In the genomic region with DNA sequence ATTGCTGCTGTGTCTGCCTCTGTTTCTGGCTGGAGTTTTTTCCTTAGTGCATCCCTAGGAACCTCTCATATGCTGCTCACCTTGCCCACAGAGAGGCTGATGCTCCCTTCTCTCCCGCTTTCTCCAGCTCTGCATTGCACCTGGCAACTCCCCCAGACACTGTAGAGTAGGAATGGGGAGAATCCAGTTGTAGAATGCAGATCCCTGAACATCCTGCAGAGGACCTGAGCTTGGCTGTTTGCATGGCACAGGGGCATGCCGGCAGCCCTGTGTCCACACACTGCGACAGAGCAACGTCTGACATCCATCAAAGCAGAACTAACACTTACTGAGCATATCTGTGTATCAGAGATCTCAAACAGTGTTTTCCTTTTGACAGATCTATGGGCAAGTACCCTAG, we compare ENCODE assay signal across 20 cellular contexts.
"Had no signal": no experiment of that assay in that cellular context is flagged by ENCODE, and none has a peak within 500 bp of the region (broad histone marks: within the 10 kb centered on the region; RNA-seq: fewer than 3 reads in every experiment).

No MANE protein-coding gene starts in this region.

- H3K9me3 Mint-ChIP-seq: activated CD4-positive, alpha-beta memory T cell treated with anti-CD3 and anti-CD28 coated beads for 36 hours; activated T-helper 17 cell treated with anti-CD3 and anti-CD28 coated beads, Interleukin-2, amount 50 U/mL, for 72 hours; central memory CD8-positive, alpha-beta T cell had no signal

- H3K27ac ChIP-seq: brain microvascular endothelial cell, colonic mucosa, gastrocnemius medialis, heart left ventricle, ovary, testis, upper lobe of left lung had no signal

- H3K36me3 ChIP-seq: colonic mucosa, ovary had no signal

- FAIRE-seq: endometrium had no signal

- H3K4me1 Mint-ChIP-seq: central memory CD8-positive, alpha-beta T cell had no signal

- H3K4me3 Mint-ChIP-seq: activated CD4-positive, alpha-beta memory T cell treated with anti-CD3 and anti-CD28 coated beads for 36 hours; activated T-helper 17 cell treated with anti-CD3 and anti-CD28 coated beads, Interleukin-2, amount 50 U/mL, for 72 hours; central memory CD8-positive, alpha-beta T cell had no signal

- H3K27me3 ChIP-seq: brain microvascular endothelial cell, colonic mucosa, gastrocnemius medialis, heart left ventricle, ovary, testis, upper lobe of left lung had no signal

- H3K9me3 ChIP-seq: colonic mucosa, gastrocnemius medialis, heart left ventricle, ovary, testis, upper lobe of left lung had no signal

- ATAC-seq: activated T-helper 17 cell treated with anti-CD3 and anti-CD28 coated beads, Interleukin-2, amount 50 U/mL, for 72 hours; gastrocnemius medialis; heart left ventricle; left ventricle myocardium superior; sciatic nerve had no signal

- H3K27me3 Mint-ChIP-seq: activated CD4-positive, alpha-beta memory T cell treated with anti-CD3 and anti-CD28 coated beads for 36 hours; activated T-helper 17 cell treated with anti-CD3 and anti-CD28 coated beads, Interleukin-2, amount 50 U/mL, for 72 hours; central memory CD8-positive, alpha-beta T cell had no signal

- H3K27ac Mint-ChIP-seq: activated CD4-positive, alpha-beta memory T cell treated with anti-CD3 and anti-CD28 coated beads for 36 hours; activated T-helper 17 cell treated with anti-CD3 and anti-CD28 coated beads, Interleukin-2, amount 50 U/mL, for 72 hours had no signal

- H3K4me2 ChIP-seq: smooth muscle cell had no signal

- DNase-seq: activated CD4-positive, alpha-beta memory T cell treated with anti-CD3 and anti-CD28 coated beads for 36 hours; activated CD4-positive, alpha-beta T cell treated with anti-CD3 and anti-CD28 coated beads for 4 hours; activated naive CD4-positive, alpha-beta T cell; activated T-cell treated with anti-CD3 and anti-CD28 coated beads for 4 hours; anterior cingulate cortex; brain microvascular endothelial cell; colonic mucosa; erythroblast; gastrocnemius medialis; heart left ventricle; left ventricle myocardium superior; ovary; stimulated activated CD4-positive, alpha-beta T cell treated with anti-CD3 and anti-CD28 coated beads, Interleukin-4, amount 100 ng/mL, for 1 hour; testis; upper lobe of left lung had no signal

- H3K4me3 ChIP-seq: colonic mucosa, gastrocnemius medialis, heart left ventricle, ovary, smooth muscle cell, testis, upper lobe of left lung had no signal

- H3K4me1 ChIP-seq: colonic mucosa, gastrocnemius medialis, testis, upper lobe of left lung had no signal
